8 cellular contexts compared by ENCODE assay signal in the genomic region with DNA sequence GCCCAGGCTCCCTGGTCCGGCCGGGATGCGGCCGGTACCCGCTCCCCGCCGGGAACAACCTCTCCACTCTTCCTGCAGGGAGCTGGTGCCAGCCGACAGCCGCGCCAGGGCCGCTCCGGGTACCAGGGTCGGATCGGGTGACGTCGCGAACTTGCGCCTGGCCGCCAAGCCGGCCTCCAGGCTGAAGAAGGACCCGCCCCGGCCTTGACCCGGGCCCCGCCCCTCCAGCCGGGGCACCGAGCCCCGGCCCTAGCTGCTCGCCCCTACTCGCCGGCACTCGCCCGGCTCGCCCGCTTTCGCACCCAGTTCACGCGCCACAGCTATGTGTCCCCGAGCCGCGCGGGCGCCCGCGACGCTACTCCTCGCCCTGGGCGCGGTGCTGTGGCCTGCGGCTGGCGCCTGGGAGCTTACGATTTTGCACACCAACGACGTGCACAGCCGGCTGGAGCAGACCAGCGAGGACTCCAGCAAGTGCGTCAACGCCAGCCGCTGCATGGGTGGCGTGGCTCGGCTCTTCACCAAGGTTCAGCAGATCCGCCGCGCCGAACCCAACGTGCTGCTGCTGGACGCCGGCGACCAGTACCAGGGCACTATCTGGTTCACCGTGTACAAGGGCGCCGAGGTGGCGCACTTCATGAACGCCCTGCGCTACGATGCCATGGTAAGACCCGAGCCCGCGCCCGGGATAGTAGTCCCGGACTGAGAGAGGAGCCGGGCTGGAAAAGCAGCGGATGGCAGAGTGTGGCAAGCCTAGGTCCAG. TPM values are rescaled to one million over a fixed set of nuclear protein-coding genes. Genes with fewer than 3 reads are reported as not detected.
A peak's percentile ranks its signal among the peaks of the same experiment; 100 is the strongest.
DNase-seq lines count a peak whose midpoint lies in the region; ATAC-seq and TF ChIP-seq lines count a peak whose summit lies in the region.

A gene (plus strand): TSS at position 266 of the 760 bp plus-strand sequence. CDS start 57 bp downstream, at position 323.

- no peaks in the 10 kb centered on the region for H3K9me3 Mint-ChIP-seq in Caco-2 (ENCODE audit: unreplicated experiment)

- H3K27me3 ChIP-seq in Caco-2 (replicated peaks; ENCODE audit: control insufficient read depth, insufficient read depth, low read length), result no peaks in the 10 kb centered on the region

- TF ChIP-seq CTCF in Caco-2 (IDR thresholded peaks at IDR 0.05; ENCODE audit: insufficient read depth in 1 of 2, low read depth in 1 of 2, low read length in 1 of 2, severe bottlenecking in 1 of 2, unreplicated experiment in 1 of 2), result peak in 1 of 2 experiments; percentile 1

- ATAC-seq in GM19395 (IDR thresholded peaks at IDR 0.05; ENCODE audit: unreplicated experiment) (peak; percentile 83), HG03457 (IDR thresholded peaks at IDR 0.05; ENCODE audit: unreplicated experiment) (peak; percentile 88), T-helper 17 cell (peak; percentile 63)

- intact Hi-C loops in Caco-2 (cut with micrococcal nuclease; ENCODE audit: unreplicated experiment), result loop anchor here (2.0 kb wide), 1 partner anchor 45 kb away; no protein-coding TSS in a partner anchor

- CTCF ChIA-PET in Caco-2 (lab: Charles Lee), result interaction anchor here (0.5 to 2.7 kb wide), 5 partner anchors 17 to 491 kb away, joined by 3 to 12 read pairs (median 5); no protein-coding TSS in a partner anchor

- POLR2A ChIA-PET in Caco-2 (lab: Charles Lee), result interaction anchor here (0.6 kb wide), 1 partner anchor 193 kb away, joined by 11 read pairs; a partner anchor contains a TSS

- H3K27ac Mint-ChIP-seq in Caco-2 (ENCODE audit: unreplicated experiment) (no peak within 1 kb of the TSS), T-helper 17 cell (peak within 1 kb of the TSS; percentile 34)

- no peaks in the 10 kb centered on the region for H3K4me1 ChIP-seq in Caco-2

- peak within 1 kb of the TSS; percentile 61 for H3K4me3 ChIP-seq in Caco-2 (ENCODE audit: low read depth, low read length)

- DNase-seq in Caco-2 (peak; percentile 53 to 71), T-helper 17 cell (no peak), kidney tubule cell (ENCODE audit: low spot score) (peak; percentile 89), KG1 (lab: John Stamatoyannopoulos, UW) (no peak)
- peak; percentile 52 for DNase-seq in stimulated activated CD4-positive, alpha-beta T cell treated with anti-CD3 and anti-CD28 coated beads, Interleukin-1b, Interleukin-23, amount 100 ng/mL, for 48 hours

- H3K27ac ChIP-seq in cingulate gyrus (ENCODE audit: low read depth, low read length), result peak within 1 kb of the TSS; percentile 29

- H3K36me3 ChIP-seq in Caco-2 (ENCODE audit: control insufficient read depth, insufficient read depth, low read length), result no peaks in the 10 kb centered on the region

- no TSS peak for BruUV-seq in Caco-2 (replicated peaks; lab: Mats Ljungman, UMichigan)

- H3K27me3 Mint-ChIP-seq in Caco-2 (ENCODE audit: insufficient read depth, unreplicated experiment) (peaks cover 7% of the 10 kb centered on the region), T-helper 17 cell (peaks cover 78% of the 10 kb centered on the region)

- H3K4me3 Mint-ChIP-seq in Caco-2 (ENCODE audit: unreplicated experiment) (peak within 1 kb of the TSS; percentile 85), T-helper 17 cell (peak within 1 kb of the TSS; percentile 93)

- H3K9me3 ChIP-seq in Caco-2 (no peaks in the 10 kb centered on the region), T-helper 17 cell (ENCODE audit: control insufficient read depth, low read length, poor library complexity, severe bottlenecking) (no peaks in the 10 kb centered on the region)

- H3K4me1 Mint-ChIP-seq in Caco-2 (ENCODE audit: low read depth, unreplicated experiment) (peaks cover 17% of the 10 kb centered on the region), T-helper 17 cell (peaks cover 22% of the 10 kb centered on the region)

- H3K36me3 Mint-ChIP-seq in Caco-2 (ENCODE audit: insufficient read depth, unreplicated experiment) (no peaks in the 10 kb centered on the region), T-helper 17 cell (ENCODE audit: low read depth) (peaks cover 6% of the 10 kb centered on the region)

RNA-seq across cellular contexts. Expression of the gene that starts here (rescaled TPM):
- total RNA-seq in Caco-2 (2022) (1.0 and 1.5 TPM in 2 replicates), T-helper 17 cell (1 to 10 TPM; 1.5 to 5.1 TPM)

Comparison
In these comparisons a context has a peak if more than half of its experiments do, and no peak if none do; other contexts are left out.
1. DNase-seq: peak in Caco-2 (2 of 2), kidney tubule cell (single experiment) and stimulated activated CD4-positive, alpha-beta T cell treated with anti-CD3 and anti-CD28 coated beads, Interleukin-1b, Interleukin-23, amount 100 ng/mL, for 48 hours (single experiment); none in T-helper 17 cell (0 of 3) and KG1 (single experiment).
2. Peak in every context shown above with its lines, with median percentiles within 50 percentile points of each other: ATAC-seq.